ENCODE assay signal across 17 cellular contexts in the genomic region with DNA sequence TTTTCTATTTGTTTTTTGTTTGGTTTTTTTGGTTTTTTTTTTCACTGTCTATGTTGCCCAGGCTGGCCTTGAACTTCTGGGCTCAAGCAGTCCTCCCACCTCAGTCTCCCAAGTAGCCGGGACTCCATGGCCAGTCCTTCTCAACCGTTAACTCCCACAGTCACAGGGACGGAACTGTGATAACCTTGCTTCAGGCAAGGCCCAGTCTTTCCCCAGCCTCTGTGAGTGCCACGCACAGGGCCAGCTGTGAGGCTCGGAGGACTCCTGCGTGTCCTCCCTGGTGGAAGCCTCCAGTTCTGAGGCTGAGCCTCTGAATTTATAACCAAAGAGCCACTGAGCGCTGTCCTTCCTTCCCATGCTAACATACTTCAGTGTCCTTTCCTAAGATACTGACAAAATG. TPM values are rescaled to one million over a fixed set of nuclear protein-coding genes. Genes with fewer than 3 reads are reported as not detected.
DNase-seq lines count a peak whose midpoint lies in the region; ATAC-seq and TF ChIP-seq lines count a peak whose summit lies in the region.
"Had no signal": no experiment of that assay in that cellular context is flagged by ENCODE, and none has a peak within 500 bp of the region (broad histone marks: within the 10 kb centered on the region; RNA-seq: fewer than 3 reads in every experiment).

No MANE protein-coding gene starts in this region.

- no peaks in the 10 kb centered on the region for H3K79me1 ChIP-seq in neuronal stem cell (ENCODE audit: low read depth, low read length)

- H3K18ac ChIP-seq in neuronal stem cell (ENCODE audit: low read length): no peak overlapping the region

- no peak overlapping the region for H2BK120ac ChIP-seq in neuronal stem cell (ENCODE audit: low read depth, low read length)

- no peak overlapping the region for H4K8ac ChIP-seq in neuronal stem cell (ENCODE audit: low read depth, low read length)

- H2BK12ac ChIP-seq in neuronal stem cell (ENCODE audit: low read length): no peak overlapping the region

- CTCF ChIA-PET in activated naive CD4-positive, alpha-beta T cell treated with anti-CD3 and anti-CD28 coated beads, Interleukin-2, amount 10 ng/mL, durations not matched to agents 7 days and 5 days (lab: Charles Lee): no interaction called here
- CTCF ChIA-PET in activated naive CD4-positive, alpha-beta T cell treated with anti-CD3 and anti-CD28 coated beads for 36 hours (lab: Charles Lee): interaction anchor here (1.1 kb wide), 1 partner anchor 9 kb away, joined by 3 read pairs; no protein-coding TSS in a partner anchor

- no peak for ATAC-seq in GM19452 (IDR thresholded peaks at IDR 0.05; ENCODE audit: unreplicated experiment)
- ATAC-seq: CD8-positive, alpha-beta T cell; HCT116; HepG2 had no signal

- no peak overlapping the region for H3K14ac ChIP-seq in neuronal stem cell (ENCODE audit: low read length)

- H3K23ac ChIP-seq in neuronal stem cell (ENCODE audit: low read depth, low read length, poor library complexity): peak overlapping the region; percentile 86

- H3K4me1 ChIP-seq in SJSA1 (replicated peaks) (peaks cover 43% of the 10 kb centered on the region), neuronal stem cell (ENCODE audit: control insufficient read depth in 2 of 2, insufficient read depth in 1 of 2, low read depth in 1 of 2, low read length in 2 of 2) (no peaks in the 10 kb centered on the region)

- H3K9ac ChIP-seq in neuronal stem cell (ENCODE audit: low read depth, low read length, poor library complexity): no peak overlapping the region
- H3K9ac ChIP-seq: BLaER1 treated with 17β-estradiol and CSF1 and Interleukin-3, amounts not matched to agents 10 nM and 100 nM had no signal

- H3K4me3 Mint-ChIP-seq in activated naive CD4-positive, alpha-beta T cell treated with anti-CD3 and anti-CD28 coated beads, Interleukin-2, amount 10 ng/mL, durations not matched to agents 7 days and 5 days: no peak overlapping the region
- no peak overlapping the region for H3K4me3 Mint-ChIP-seq in activated naive CD4-positive, alpha-beta T cell treated with anti-CD3 and anti-CD28 coated beads for 36 hours
- H3K4me3 Mint-ChIP-seq in osteocyte (ENCODE audit: unreplicated experiment): no peak overlapping the region
- H3K4me3 Mint-ChIP-seq: B cell; CD8-positive, alpha-beta T cell had no signal

- H2BK15ac ChIP-seq in neuronal stem cell (ENCODE audit: low read length): no peak overlapping the region

- H3K9me3 ChIP-seq in SJSA1 (replicated peaks) (no peaks in the 10 kb centered on the region), neuronal stem cell (replicated peaks in 1 of 2; ENCODE audit: control insufficient read depth in 2 of 2, insufficient read depth in 1 of 2, low read depth in 1 of 2, low read length in 2 of 2) (no peaks in the 10 kb centered on the region), MG63 (no peaks in the 10 kb centered on the region)
- H3K9me3 ChIP-seq: BLaER1 treated with 17β-estradiol and CSF1 and Interleukin-3, amounts not matched to agents 10 nM and 100 nM had no signal

- H3K36me3 ChIP-seq in SJSA1 (peaks cover 35% of the 10 kb centered on the region), neuronal stem cell (replicated peaks in 1 of 2; ENCODE audit: control insufficient read depth in 2 of 2, insufficient read depth in 2 of 2, low read length in 2 of 2) (peaks cover 17 to 88% of the 10 kb centered on the region in 2 donors), MG63 (no peaks in the 10 kb centered on the region; the same call in none of the 2 replicates)

- H3K27ac ChIP-seq in SJSA1 (peak overlapping the region; percentile 59; the same call in 1 of the 2 replicates), neuronal stem cell (replicated peaks; ENCODE audit: low read length) (no peak overlapping the region)
- H3K27ac ChIP-seq: BLaER1 treated with 17β-estradiol and CSF1 and Interleukin-3, amounts not matched to agents 10 nM and 100 nM had no signal

- H3K4me3 ChIP-seq in SJSA1 (no peak overlapping the region), neuronal stem cell (ENCODE audit: low read length in 2 of 2) (peak overlapping the region in 1 of 2 donors; percentile 67), MG63 (no peak overlapping the region)
- H3K4me3 ChIP-seq: BLaER1 treated with 17β-estradiol and CSF1 and Interleukin-3, amounts not matched to agents 10 nM and 100 nM had no signal

- no peak for TF ChIP-seq CTCF in osteocyte (IDR thresholded peaks at IDR 0.05)

- peak overlapping the region; percentile 68 for H3K27ac Mint-ChIP-seq in activated naive CD4-positive, alpha-beta T cell treated with anti-CD3 and anti-CD28 coated beads, Interleukin-2, amount 10 ng/mL, durations not matched to agents 7 days and 5 days
- H3K27ac Mint-ChIP-seq in activated naive CD4-positive, alpha-beta T cell treated with anti-CD3 and anti-CD28 coated beads for 36 hours: no peak overlapping the region
- H3K27ac Mint-ChIP-seq in osteocyte (ENCODE audit: unreplicated experiment): no peak overlapping the region
- H3K27ac Mint-ChIP-seq: B cell; CD8-positive, alpha-beta T cell had no signal

- no peak for DNase-seq in activated naive CD4-positive, alpha-beta T cell treated with anti-CD3 and anti-CD28 coated beads, Interleukin-2, amount 10 ng/mL, durations not matched to agents 7 days and 5 days
- no peak for DNase-seq in activated naive CD4-positive, alpha-beta T cell treated with anti-CD3 and anti-CD28 coated beads for 36 hours
- DNase-seq in SJSA1 (ENCODE audit: low read depth in 1 of 2, low spot score in 2 of 2) (no peak), neuronal stem cell (ENCODE audit: low spot score) (no peak), MG63 (no peak), osteocyte (ENCODE audit: extremely low spot score, unreplicated experiment) (no peak)
- DNase-seq: Calu3; CD8-positive, alpha-beta T cell; DMS79 treated with DMSO at 0.1 percent for 48 hours; GF-D8; GOT3; H7 had no signal

- H3K27me3 ChIP-seq in SJSA1 (replicated peaks) (no peaks in the 10 kb centered on the region), neuronal stem cell (ENCODE audit: control insufficient read depth in 3 of 3, insufficient read depth in 3 of 3, low read depth in 1 of 3, low read length in 3 of 3) (no peaks in the 10 kb centered on the region), MG63 (no peaks in the 10 kb centered on the region)
- H3K27me3 ChIP-seq: BLaER1 treated with 17β-estradiol and CSF1 and Interleukin-3, amounts not matched to agents 10 nM and 100 nM had no signal

- H4K91ac ChIP-seq in neuronal stem cell (ENCODE audit: low read depth, low read length, poor library complexity): no peak overlapping the region

- H2BK5ac ChIP-seq in neuronal stem cell (ENCODE audit: low read length): peak overlapping the region; percentile 13

- H3K4me1 Mint-ChIP-seq in activated naive CD4-positive, alpha-beta T cell treated with anti-CD3 and anti-CD28 coated beads, Interleukin-2, amount 10 ng/mL, durations not matched to agents 7 days and 5 days: peaks cover 5% of the 10 kb centered on the region
- H3K4me1 Mint-ChIP-seq in activated naive CD4-positive, alpha-beta T cell treated with anti-CD3 and anti-CD28 coated beads for 36 hours (ENCODE audit: low read depth): peaks cover 14% of the 10 kb centered on the region
- H3K4me1 Mint-ChIP-seq in osteocyte (ENCODE audit: unreplicated experiment): peaks cover 34% of the 10 kb centered on the region
- H3K4me1 Mint-ChIP-seq: B cell had no signal

- no peaks in the 10 kb centered on the region for H3K9me3 Mint-ChIP-seq in activated naive CD4-positive, alpha-beta T cell treated with anti-CD3 and anti-CD28 coated beads, Interleukin-2, amount 10 ng/mL, durations not matched to agents 7 days and 5 days
- H3K9me3 Mint-ChIP-seq in activated naive CD4-positive, alpha-beta T cell treated with anti-CD3 and anti-CD28 coated beads for 36 hours: no peaks in the 10 kb centered on the region
- no peaks in the 10 kb centered on the region for H3K9me3 Mint-ChIP-seq in osteocyte (ENCODE audit: unreplicated experiment)
- H3K9me3 Mint-ChIP-seq: CD8-positive, alpha-beta T cell had no signal

- no peak overlapping the region for H3K4ac ChIP-seq in neuronal stem cell (ENCODE audit: low read length)

- intact Hi-C loops in activated naive CD4-positive, alpha-beta T cell treated with anti-CD3 and anti-CD28 coated beads for 36 hours (cut with micrococcal nuclease): no loop called here

- WGBS in neuronal stem cell (ENCODE audit: extremely low coverage in 2 of 2, insufficient read length in 2 of 2, insufficient replicate concordance in 1 of 2), 2 donors: no CpG with 5 or more reads among the region's 7 CpGs

- H3K27me3 Mint-ChIP-seq in activated naive CD4-positive, alpha-beta T cell treated with anti-CD3 and anti-CD28 coated beads, Interleukin-2, amount 10 ng/mL, durations not matched to agents 7 days and 5 days: no peaks in the 10 kb centered on the region
- H3K27me3 Mint-ChIP-seq in activated naive CD4-positive, alpha-beta T cell treated with anti-CD3 and anti-CD28 coated beads for 36 hours (ENCODE audit: low read depth): no peaks in the 10 kb centered on the region
- no peaks in the 10 kb centered on the region for H3K27me3 Mint-ChIP-seq in osteocyte (ENCODE audit: unreplicated experiment)
- H3K27me3 Mint-ChIP-seq: B cell had no signal

- no peak overlapping the region for H3K4me2 ChIP-seq in neuronal stem cell (ENCODE audit: insufficient read depth, low read length, poor library complexity, severe bottlenecking)
- H3K4me2 ChIP-seq: BLaER1 treated with 17β-estradiol and CSF1 and Interleukin-3, amounts not matched to agents 10 nM and 100 nM had no signal

- H2AFZ ChIP-seq in neuronal stem cell (ENCODE audit: low read length): no peak overlapping the region

- peaks cover 8% of the 10 kb centered on the region for H3K36me3 Mint-ChIP-seq in activated naive CD4-positive, alpha-beta T cell treated with anti-CD3 and anti-CD28 coated beads, Interleukin-2, amount 10 ng/mL, durations not matched to agents 7 days and 5 days
- H3K36me3 Mint-ChIP-seq in activated naive CD4-positive, alpha-beta T cell treated with anti-CD3 and anti-CD28 coated beads for 36 hours (ENCODE audit: low read depth): peaks cover 6% of the 10 kb centered on the region
- peaks cover 27% of the 10 kb centered on the region for H3K36me3 Mint-ChIP-seq in osteocyte (ENCODE audit: unreplicated experiment)

- H2AK5ac ChIP-seq in neuronal stem cell (ENCODE audit: low read depth, low read length): no peak overlapping the region

RNA-seq across cellular contexts. Expression of a gene that starts 23.7 kb away (rescaled TPM):
- 100 to 1,000 TPM; 102 to 105 TPM for total RNA-seq in activated naive CD4-positive, alpha-beta T cell treated with anti-CD3 and anti-CD28 coated beads for 36 hours
- total RNA-seq in SJSA1 (2014; rRNA removed; shearing (Covaris generic)): 309 and 401 TPM in 2 replicates
- 92.1 TPM for polyA plus RNA-seq in neuronal stem cell (2013, experiment 1 of 2)
- polyA plus RNA-seq in neuronal stem cell (2013, experiment 2 of 2): 94.7 TPM
- total RNA-seq in MG63 (2014; rRNA removed; shearing (Covaris generic); ENCODE audit: low replicate concordance): 135 and 215 TPM in 2 replicates
- 92.5 and 104 TPM in 2 replicates for total RNA-seq in osteocyte

RNA-seq across cellular contexts. Expression of a gene that starts 51.6 kb away (rescaled TPM):
- total RNA-seq in activated naive CD4-positive, alpha-beta T cell treated with anti-CD3 and anti-CD28 coated beads for 36 hours: 10 to 100 TPM; 22.0 to 23.1 TPM
- total RNA-seq in SJSA1 (2014; rRNA removed; shearing (Covaris generic)): 8.6 and 9.1 TPM in 2 replicates
- polyA plus RNA-seq in neuronal stem cell (2013, experiment 1 of 2): 7.0 TPM
- 7.1 TPM for polyA plus RNA-seq in neuronal stem cell (2013, experiment 2 of 2)
- total RNA-seq in MG63 (2014; rRNA removed; shearing (Covaris generic); ENCODE audit: low replicate concordance): 5.5 and 7.1 TPM in 2 replicates
- total RNA-seq in osteocyte: 23.2 and 25.2 TPM in 2 replicates
